In the genomic region with DNA sequence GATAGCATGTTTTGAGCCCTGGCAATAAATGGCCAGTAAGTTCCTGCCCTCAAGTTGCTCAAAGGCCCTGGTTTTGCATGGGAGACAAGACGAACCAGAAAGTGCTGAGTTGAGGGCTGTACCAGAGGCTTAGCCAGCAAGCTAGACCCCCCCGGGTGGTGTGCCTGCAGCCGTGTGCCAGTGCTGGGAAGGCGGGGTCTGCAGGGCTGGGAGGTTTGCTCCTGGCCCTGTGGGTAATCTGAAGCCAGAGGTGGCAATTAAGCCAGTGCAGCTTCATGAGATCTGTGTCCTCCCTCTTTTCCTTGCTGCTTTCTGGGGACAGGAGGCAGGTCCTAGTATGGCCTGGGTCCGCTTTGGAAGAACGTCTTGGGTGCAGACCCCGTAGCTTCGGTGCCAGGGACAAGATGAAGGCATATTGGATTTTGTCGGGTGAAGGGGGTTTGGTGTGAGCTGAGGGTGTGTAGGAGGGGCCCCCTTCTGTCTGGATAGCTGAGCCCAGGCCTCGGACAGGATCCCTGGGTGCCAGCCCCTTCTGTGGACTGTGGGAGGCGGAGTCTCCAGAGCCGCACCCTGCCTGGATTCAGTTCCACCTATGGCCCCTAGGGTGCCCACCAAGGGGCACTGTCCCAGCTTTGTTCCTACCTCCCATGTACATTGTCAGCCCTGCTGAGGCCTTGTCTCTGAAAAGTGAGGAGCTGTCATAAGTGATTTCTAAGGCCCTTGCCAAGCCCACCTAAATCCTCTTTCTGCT, we compare ENCODE assay signal across 8 cellular contexts. TPM values are rescaled to one million over a fixed set of nuclear protein-coding genes. Genes with fewer than 3 reads are reported as not detected.
DNase-seq lines count a peak whose midpoint lies in the region; ATAC-seq and TF ChIP-seq lines count a peak whose summit lies in the region.

No MANE protein-coding gene starts in this region.

- no peak for TF ChIP-seq POLR2A in vagina (IDR thresholded peaks at IDR 0.05)

- TF ChIP-seq CTCF in heart right ventricle (IDR thresholded peaks at IDR 0.05), result peak in 6 of 9 donors; percentile 9 to 45 (median 25)
- peak; percentile 16 to 28 for TF ChIP-seq CTCF in fibroblast of lung (conservative IDR thresholded peaks at IDR 0.05 in 1 of 2, IDR thresholded peaks at IDR 0.05 in 1 of 2; ENCODE audit: low read depth in 1 of 2, low read length in 2 of 2)
- no peak for TF ChIP-seq CTCF in vagina (IDR thresholded peaks at IDR 0.05)
- no peak for TF ChIP-seq CTCF in natural killer cell (IDR thresholded peaks at IDR 0.05)

- H3K4me1 ChIP-seq in heart right ventricle (peaks cover 61 to 96% (median 93%) of the 10 kb centered on the region in 9 donors), fibroblast of lung (ENCODE audit: control insufficient read depth, extremely low read depth, insufficient read depth, low read length) (peaks cover 29% of the 10 kb centered on the region), vagina (peaks cover 98% of the 10 kb centered on the region)

- intact Hi-C loops in heart right ventricle (cut with DNase I) (no loop called here), cardiac septum (cut with DNase I) (no loop called here), vagina (cut with DNase I) (no loop called here), natural killer cell (cut with micrococcal nuclease) (no loop called here)

- H3K27me3 Mint-ChIP-seq in natural killer cell (ENCODE audit: low read depth in 2 of 2), result peaks cover 33 to 43% of the 10 kb centered on the region in 2 donors

- no peaks in the 10 kb centered on the region for H3K9me3 ChIP-seq in heart right ventricle
- H3K9me3 ChIP-seq in fibroblast of lung (ENCODE audit: control insufficient read depth, insufficient read depth, low read depth, low read length), result no peaks in the 10 kb centered on the region
- H3K9me3 ChIP-seq in vagina, result no peaks in the 10 kb centered on the region

- WGBS in heart right ventricle, 2 donors, result 62 to 67% methylated on average over 12 of the region's 12 CpGs

- H3K4me3 Mint-ChIP-seq in natural killer cell, result no peak overlapping the region

- H3K79me2 ChIP-seq in fibroblast of lung (ENCODE audit: control insufficient read depth, insufficient read depth, low read length), result peaks cover 5% of the 10 kb centered on the region

- no peaks in the 10 kb centered on the region for H4K20me1 ChIP-seq in fibroblast of lung (ENCODE audit: control insufficient read depth, extremely low read depth, insufficient read depth, low read length)

- H3K9ac ChIP-seq in fibroblast of lung (ENCODE audit: insufficient read depth, low read length), result no peak overlapping the region

- H2AFZ ChIP-seq in fibroblast of lung (ENCODE audit: low read length), result no peak overlapping the region

- ATAC-seq in heart right ventricle (no peak), natural killer cell (no peak)

- H3K36me3 ChIP-seq in heart right ventricle, result peaks cover 0 to 40% (median 0%) of the 10 kb centered on the region in 9 donors
- peaks cover 7% of the 10 kb centered on the region for H3K36me3 ChIP-seq in fibroblast of lung (ENCODE audit: control insufficient read depth, insufficient read depth, low read length)
- peaks cover 0 to 5% of the 10 kb centered on the region in 2 donors for H3K36me3 ChIP-seq in vagina

- no peaks in the 10 kb centered on the region for H3K9me3 Mint-ChIP-seq in natural killer cell

- H3K27ac Mint-ChIP-seq in natural killer cell, result no peak overlapping the region

- H3K27me3 ChIP-seq in heart right ventricle, result peaks cover 0 to 23% (median 0%) of the 10 kb centered on the region in 7 donors
- H3K27me3 ChIP-seq in fibroblast of lung (ENCODE audit: control insufficient read depth, insufficient read depth, low read length), result no peaks in the 10 kb centered on the region
- H3K27me3 ChIP-seq in vagina, result no peaks in the 10 kb centered on the region

- DNase-seq in heart right ventricle (no peak), cardiac septum (ENCODE audit: low spot score) (no peak), NCI-H82 treated with DMSO at 0.1 percent for 48 hours (lab: John Stamatoyannopoulos, UW; ENCODE audit: unreplicated experiment) (peak; percentile 28), fibroblast of lung (ENCODE audit: low read depth in 2 of 2) (no peak), vagina (ENCODE audit: extremely low spot score in 2 of 2) (no peak), MV-4-11 (lab: John Stamatoyannopoulos, UW) (no peak), natural killer cell (no peak), cerebellum (ENCODE audit: low spot score) (no peak)

- H3K27ac ChIP-seq in heart right ventricle, result peak overlapping the region in 9 of 10 donors; percentile 3 to 96 (median 73)
- no peak overlapping the region for H3K27ac ChIP-seq in fibroblast of lung (ENCODE audit: insufficient read depth, low read length)
- H3K27ac ChIP-seq in vagina, result peak overlapping the region; percentile 90

- no peaks in the 10 kb centered on the region for H3K36me3 Mint-ChIP-seq in natural killer cell

- H3K4me3 ChIP-seq in heart right ventricle (no peak overlapping the region), fibroblast of lung (replicated peaks in 1 of 4; ENCODE audit: control extremely low read depth in 1 of 4, insufficient read depth in 1 of 4, low read depth in 3 of 4, low read length in 4 of 4) (no peak overlapping the region), vagina (no peak overlapping the region)

- peaks cover 11 to 16% of the 10 kb centered on the region in 2 donors for H3K4me1 Mint-ChIP-seq in natural killer cell

- no peak overlapping the region for H3K4me2 ChIP-seq in fibroblast of lung (ENCODE audit: extremely low read depth, insufficient read depth, low read length)

RNA-seq across cellular contexts. Expression of a gene that starts 15.6 kb away (rescaled TPM):
- total RNA-seq in heart right ventricle, result 10 to 100 TPM in 9 of 10 donors, 1 to 10 TPM in 1; 8.7 to 33.4 (median 15.2) TPM
- 10 to 100 TPM; 35.2 to 45.9 TPM for polyA plus RNA-seq in heart right ventricle
- total RNA-seq in cardiac septum, result 21.0 TPM
- total RNA-seq in fibroblast of lung, result 19.0 and 19.2 TPM in 2 replicates
- polyA plus RNA-seq in fibroblast of lung, result 5.6 and 7.1 TPM in 2 replicates
- polyA plus RNA-seq in fibroblast of lung (2012), result 11.7 and 17.4 TPM in 2 replicates
- polyA minus RNA-seq in fibroblast of lung (ENCODE audit: low replicate concordance), result 12.8 and 15.6 TPM in 2 replicates
- 66.5 TPM for total RNA-seq in vagina
- under 1 TPM in 1 of 3 donors, not detected in 2; 0.23 TPM for total RNA-seq in natural killer cell
- total RNA-seq in cerebellum, result 13.2 TPM

Comparison
In these comparisons a context has a peak if more than half of its experiments do, and no peak if none do; other contexts are left out.
1. CTCF ChIP-seq: peak in heart right ventricle (6 of 9) and fibroblast of lung (2 of 2); none in vagina (0 of 3) and natural killer cell (single experiment).
2. RNA of a gene that starts 15.6 kb away (total RNA-seq): 66.5 TPM in vagina (single experiment), 21.0 TPM in cardiac septum (single experiment), 19.0 to 19.2 TPM in fibroblast of lung, 8.7 to 33.4 TPM in heart right ventricle and 13.2 TPM in cerebellum (single experiment); 0.23 TPM in natural killer cell; every median in the first group is over 4 times any median in the second.